Comparison of ENCODE assay signal across 16 cellular contexts in genomic region chr6:151289399-151290007, GRCh38. TPM values are rescaled to one million over a fixed set of nuclear protein-coding genes. Genes with fewer than 3 reads are reported as not detected.
DNase-seq lines count a peak whose midpoint lies in the region; ATAC-seq and TF ChIP-seq lines count a peak whose summit lies in the region.
"Had no signal": no experiment of that assay in that cellular context is flagged by ENCODE, and none has a peak within 500 bp of the region (broad histone marks: within the 10 kb centered on the region; RNA-seq: fewer than 3 reads in every experiment).

No MANE protein-coding gene starts in this region.

- DNase-seq in activated CD4-positive, alpha-beta memory T cell treated with anti-CD3 and anti-CD28 coated beads, Interleukin-2, amount 10 ng/mL, durations not matched to agents 7 days and 5 days = peak; percentile 20
- no peak for DNase-seq in mesothelial cell of epicardium (ENCODE audit: low spot score in 2 of 2, unreplicated experiment in 2 of 2)
- no peak for DNase-seq in stimulated activated CD4-positive, alpha-beta T cell treated with anti-CD3 and anti-CD28 coated beads, Interleukin-2, amount 100 ng/mL, for 24 hours
- no peak for DNase-seq in omental fat pad (ENCODE audit: low spot score)
- no peak for DNase-seq in ureter (ENCODE audit: low spot score)
- DNase-seq: activated naive CD4-positive, alpha-beta T cell; head of caudate nucleus; NCI-H524 treated with DMSO at 0.1 percent for 48 hours; T-cell had no signal

- peaks cover 63% of the 10 kb centered on the region for H3K36me3 ChIP-seq in BLaER1

- ATAC-seq in HG03442 (IDR thresholded peaks at IDR 0.05; ENCODE audit: unreplicated experiment) (peak; percentile 28), HG03432 (IDR thresholded peaks at IDR 0.05; ENCODE audit: unreplicated experiment) (no peak), omental fat pad (ENCODE audit: low FRiP score) (no peak)
- ATAC-seq: GM23338, K562 had no signal

- H3K27me3 ChIP-seq in BLaER1 = no peaks in the 10 kb centered on the region

- H3K9me3 ChIP-seq in BLaER1 = peaks cover 5% of the 10 kb centered on the region; the same call in 1 of the 2 replicates

- H3K9ac ChIP-seq in BLaER1 = peak overlapping the region; percentile 36; the same call in 1 of the 2 replicates

- H3K9me3 Mint-ChIP-seq in activated CD4-positive, alpha-beta memory T cell treated with anti-CD3 and anti-CD28 coated beads, Interleukin-2, amount 10 ng/mL, durations not matched to agents 7 days and 5 days = no peaks in the 10 kb centered on the region
- no peaks in the 10 kb centered on the region for H3K9me3 Mint-ChIP-seq in mesothelial cell of epicardium
- H3K9me3 Mint-ChIP-seq: central memory CD8-positive, alpha-beta T cell; GM23338; T-cell; type B pancreatic cell had no signal

- peaks cover 90% of the 10 kb centered on the region for H3K4me1 ChIP-seq in BLaER1

- CTCF ChIA-PET in activated CD4-positive, alpha-beta memory T cell treated with anti-CD3 and anti-CD28 coated beads, Interleukin-2, amount 10 ng/mL, durations not matched to agents 7 days and 5 days (lab: Charles Lee) = interaction anchor here (1.5 to 1.7 kb wide), 2 partner anchors 35 to 275 kb away, joined by 4 to 10 read pairs; no protein-coding TSS in a partner anchor

- no peak for TF ChIP-seq CTCF in mesothelial cell of epicardium (IDR thresholded peaks at IDR 0.05; ENCODE audit: unreplicated experiment)
- TF ChIP-seq CTCF in omental fat pad (IDR thresholded peaks at IDR 0.05) = no peak

- H3K4me3 Mint-ChIP-seq in activated CD4-positive, alpha-beta memory T cell treated with anti-CD3 and anti-CD28 coated beads, Interleukin-2, amount 10 ng/mL, durations not matched to agents 7 days and 5 days = no peak overlapping the region
- no peak overlapping the region for H3K4me3 Mint-ChIP-seq in mesothelial cell of epicardium
- H3K4me3 Mint-ChIP-seq: central memory CD8-positive, alpha-beta T cell; GM23338; type B pancreatic cell had no signal

- H3K27ac ChIP-seq in BLaER1 = no peak overlapping the region

- H4K20me1 ChIP-seq in BLaER1 = peaks cover 100% of the 10 kb centered on the region

- POLR2A ChIA-PET in activated CD4-positive, alpha-beta memory T cell treated with anti-CD3 and anti-CD28 coated beads, Interleukin-2, amount 10 ng/mL, durations not matched to agents 7 days and 5 days (lab: Charles Lee) = no interaction called here

- H3K36me3 Mint-ChIP-seq in activated CD4-positive, alpha-beta memory T cell treated with anti-CD3 and anti-CD28 coated beads, Interleukin-2, amount 10 ng/mL, durations not matched to agents 7 days and 5 days (ENCODE audit: low read depth) = no peaks in the 10 kb centered on the region
- peaks cover 22% of the 10 kb centered on the region for H3K36me3 Mint-ChIP-seq in mesothelial cell of epicardium
- H3K36me3 Mint-ChIP-seq: T-cell had no signal

- peak overlapping the region; percentile 69 for H3K4me2 ChIP-seq in BLaER1

- H3K4me1 Mint-ChIP-seq in activated CD4-positive, alpha-beta memory T cell treated with anti-CD3 and anti-CD28 coated beads, Interleukin-2, amount 10 ng/mL, durations not matched to agents 7 days and 5 days = peaks cover 40% of the 10 kb centered on the region
- H3K4me1 Mint-ChIP-seq in mesothelial cell of epicardium = peaks cover 87% of the 10 kb centered on the region

- peak overlapping the region; percentile 4 for H3K27ac Mint-ChIP-seq in activated CD4-positive, alpha-beta memory T cell treated with anti-CD3 and anti-CD28 coated beads, Interleukin-2, amount 10 ng/mL, durations not matched to agents 7 days and 5 days
- peak overlapping the region; percentile 97 for H3K27ac Mint-ChIP-seq in mesothelial cell of epicardium
- H3K27ac Mint-ChIP-seq: GM23338, T-cell had no signal

- H3K4me3 ChIP-seq in BLaER1 = no peak overlapping the region
- H3K4me3 ChIP-seq: GM23338, K562 had no signal

- H3K27me3 Mint-ChIP-seq in activated CD4-positive, alpha-beta memory T cell treated with anti-CD3 and anti-CD28 coated beads, Interleukin-2, amount 10 ng/mL, durations not matched to agents 7 days and 5 days = peaks cover 75% of the 10 kb centered on the region
- H3K27me3 Mint-ChIP-seq in mesothelial cell of epicardium (ENCODE audit: low read depth) = no peaks in the 10 kb centered on the region
- H3K27me3 Mint-ChIP-seq: type B pancreatic cell had no signal

RNA-seq across cellular contexts. Expression of gene AKAP12, which starts 49.7 kb away (rescaled TPM):
- total RNA-seq in activated CD4-positive, alpha-beta memory T cell treated with anti-CD3 and anti-CD28 coated beads, Interleukin-2, amount 10 ng/mL, durations not matched to agents 7 days and 5 days = 1 to 10 TPM in 1 of 2 experiments, under 1 TPM in 1; 0.78 to 1.1 TPM
- total RNA-seq in mesothelial cell of epicardium (736 to 747 TPM (median 737 TPM) in 3 replicates), omental fat pad (100 to 1,000 TPM; 151 to 488 (median 216) TPM), ureter (52.4 TPM)

Comparison
In these comparisons a context has a peak if more than half of its experiments do, and no peak if none do; other contexts are left out.
1. RNA of gene AKAP12, which starts 49.7 kb away (total RNA-seq): 736 to 747 TPM in mesothelial cell of epicardium, 151 to 488 TPM in omental fat pad and 52.4 TPM in ureter (single experiment); 0.78 to 1.1 TPM in activated CD4-positive, alpha-beta memory T cell treated with anti-CD3 and anti-CD28 coated beads, Interleukin-2, amount 10 ng/mL, durations not matched to agents 7 days and 5 days; every median in the first group is over 10 times any median in the second.